26 cellular contexts compared by ENCODE assay signal in the genomic region with DNA sequence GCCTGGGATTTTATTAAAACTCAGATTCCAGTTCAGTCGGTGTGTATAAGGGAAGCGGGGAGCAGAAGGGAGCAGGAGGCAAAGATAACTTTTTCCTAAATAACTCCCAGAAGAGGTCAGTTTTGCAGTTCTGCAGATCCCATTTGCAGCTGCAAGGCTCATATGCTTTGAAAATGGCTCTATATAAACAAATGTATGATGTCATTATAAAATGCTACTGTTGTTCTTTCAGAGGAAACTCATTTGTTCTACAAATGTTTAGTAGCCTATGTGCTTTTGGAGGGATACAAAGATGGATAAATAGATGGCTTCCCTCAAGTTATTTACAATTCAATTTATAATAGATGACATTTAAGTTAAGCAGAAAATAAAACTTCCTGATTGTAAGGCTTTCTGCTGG. TPM values are rescaled to one million over a fixed set of nuclear protein-coding genes. Genes with fewer than 3 reads are reported as not detected.
"Had no signal": no experiment of that assay in that cellular context is flagged by ENCODE, and none has a peak within 500 bp of the region (broad histone marks: within the 10 kb centered on the region; RNA-seq: fewer than 3 reads in every experiment).

No MANE protein-coding gene starts in this region.

- H3K4me3 ChIP-seq: left ventricle myocardium inferior, lung, mucosa of descending colon, ovary, right atrium auricular region, skin epidermis, stomach, testis, thyroid gland, transverse colon, upper lobe of right lung had no signal

- H3K4me1 Mint-ChIP-seq: immature natural killer cell; naive thymus-derived CD4-positive, alpha-beta T cell; stimulated activated naive B cell treated with anti-CD40 and anti-IgM and Interleukin-4, amounts not matched to agents 10 μg/mL and 1 μg/mL and 100 μg/mL, for 72 hours had no signal

- H3K4me1 ChIP-seq: left ventricle myocardium inferior, right atrium auricular region, stomach, testis, thyroid gland, transverse colon, upper lobe of right lung had no signal

- H3K9me3 Mint-ChIP-seq: immature natural killer cell; memory B cell; naive thymus-derived CD4-positive, alpha-beta T cell; natural killer cell treated with Interleukin-12 subunit alpha and Interleukin-12 subunit beta and Interleukin-15 and Interleukin-18, amount 100 ng/mL, for 72 hours; stimulated activated naive B cell treated with anti-CD40 and anti-IgM and Interleukin-4, amounts not matched to agents 10 μg/mL and 1 μg/mL and 100 μg/mL, for 72 hours had no signal

- H3K36me3 ChIP-seq: left ventricle myocardium inferior, ovary, right atrium auricular region, stomach, thyroid gland, transverse colon, upper lobe of right lung had no signal

- H3K27ac ChIP-seq: left ventricle myocardium inferior, ovary, right atrium auricular region, stomach, testis, thyroid gland, transverse colon, upper lobe of right lung had no signal

- DNase-seq: hypothalamus; immature natural killer cell; islet precursor cell; left ventricle myocardium inferior; midbrain; mucosa of descending colon; naive thymus-derived CD4-positive, alpha-beta T cell; ovary; stimulated activated CD4-positive, alpha-beta T cell treated with anti-CD3 and anti-CD28 coated beads, Interleukin-12 subunit alpha, Interleukin-12 subunit beta, amount 100 ng/mL, for 4 hours; stimulated activated CD4-positive, alpha-beta T cell treated with anti-CD3 and anti-CD28 coated beads, Interleukin-15, amount 100 ng/mL, for 24 hours; stimulated activated CD4-positive, alpha-beta T cell treated with anti-CD3 and anti-CD28 coated beads, Interleukin-2, amount 100 ng/mL, for 24 hours; stimulated activated CD4-positive, alpha-beta T cell treated with anti-CD3 and anti-CD28 coated beads, Interleukin-4, amount 100 ng/mL, for 1 hour; stimulated activated naive B cell treated with anti-CD40 and anti-IgM and Interleukin-4, amounts not matched to agents 10 μg/mL and 1 μg/mL and 100 μg/mL, for 72 hours; stimulated activated naive CD8-positive, alpha-beta T cell treated with anti-CD3 and anti-CD28 coated beads, Interleukin-15, Interleukin-2, amounts not matched to agents 100 U/mL and 50 U/mL, for 24 hours; stomach; testis; thyroid gland; transverse colon; upper lobe of right lung had no signal

- H3K4me3 Mint-ChIP-seq: immature natural killer cell; memory B cell; naive thymus-derived CD4-positive, alpha-beta T cell; natural killer cell treated with Interleukin-12 subunit alpha and Interleukin-12 subunit beta and Interleukin-15 and Interleukin-18, amount 100 ng/mL, for 72 hours; stimulated activated naive B cell treated with anti-CD40 and anti-IgM and Interleukin-4, amounts not matched to agents 10 μg/mL and 1 μg/mL and 100 μg/mL, for 72 hours had no signal

- H3K36me3 Mint-ChIP-seq: immature natural killer cell; memory B cell; naive thymus-derived CD4-positive, alpha-beta T cell; natural killer cell treated with Interleukin-12 subunit alpha and Interleukin-12 subunit beta and Interleukin-15 and Interleukin-18, amount 100 ng/mL, for 72 hours; stimulated activated naive B cell treated with anti-CD40 and anti-IgM and Interleukin-4, amounts not matched to agents 10 μg/mL and 1 μg/mL and 100 μg/mL, for 72 hours had no signal

- ATAC-seq: mucosa of descending colon; naive thymus-derived CD4-positive, alpha-beta T cell; natural killer cell treated with Interleukin-12 subunit alpha and Interleukin-12 subunit beta and Interleukin-15 and Interleukin-18, amount 100 ng/mL, for 72 hours; sciatic nerve; stimulated activated naive B cell treated with anti-CD40 and anti-IgM and Interleukin-4, amounts not matched to agents 10 μg/mL and 1 μg/mL and 100 μg/mL, for 72 hours; stimulated activated naive CD8-positive, alpha-beta T cell treated with anti-CD3 and anti-CD28 coated beads, Interleukin-15, Interleukin-2, amounts not matched to agents 100 U/mL and 50 U/mL, for 24 hours; upper lobe of right lung had no signal

- H3K9me3 ChIP-seq: left ventricle myocardium inferior, mucosa of descending colon, ovary, right atrium auricular region, stomach, testis, thyroid gland, transverse colon, upper lobe of right lung had no signal

- H3K27ac Mint-ChIP-seq: immature natural killer cell; memory B cell; naive thymus-derived CD4-positive, alpha-beta T cell; natural killer cell treated with Interleukin-12 subunit alpha and Interleukin-12 subunit beta and Interleukin-15 and Interleukin-18, amount 100 ng/mL, for 72 hours; progenitor cell of endocrine pancreas; stimulated activated naive B cell treated with anti-CD40 and anti-IgM and Interleukin-4, amounts not matched to agents 10 μg/mL and 1 μg/mL and 100 μg/mL, for 72 hours had no signal

- H3K27me3 ChIP-seq: ovary, right atrium auricular region, stomach, testis, thyroid gland, transverse colon had no signal

RNA-seq across cellular contexts. Expression of a gene that starts 29.2 kb away (rescaled TPM):
- total RNA-seq: natural killer cell treated with Interleukin-12 subunit alpha and Interleukin-12 subunit beta and Interleukin-15 and Interleukin-18, amount 100 ng/mL, for 72 hours had no signal
- polyA plus RNA-seq: immature natural killer cell had no signal
